Comparison of ENCODE assay signal across 8 cellular contexts in genomic region chr6:144219056-144219685, GRCh38.
DNase-seq lines count a peak whose midpoint lies in the region; ATAC-seq, FAIRE-seq and TF ChIP-seq lines count a peak whose summit lies in the region.

No MANE protein-coding gene starts in this region.

- no peak for TF ChIP-seq POLR2A in endothelial cell of umbilical vein (IDR thresholded peaks at IDR 0.05; ENCODE audit: low read depth, low read length)

- H3K79me2 ChIP-seq in OCI-LY1 (ENCODE audit: insufficient read depth, low read length) (no peaks in the 10 kb centered on the region), endothelial cell of umbilical vein (ENCODE audit: control insufficient read depth, insufficient read depth, low read length) (no peaks in the 10 kb centered on the region)

- peak overlapping the region; percentile 50 for H3K4me3 Mint-ChIP-seq in CD4-positive, alpha-beta T cell
- no peak overlapping the region for H3K4me3 Mint-ChIP-seq in osteocyte (ENCODE audit: unreplicated experiment)

- peaks cover 22% of the 10 kb centered on the region for H3K36me3 Mint-ChIP-seq in CD4-positive, alpha-beta T cell (ENCODE audit: low read depth)
- H3K36me3 Mint-ChIP-seq in osteocyte (ENCODE audit: unreplicated experiment) = no peaks in the 10 kb centered on the region

- no peak overlapping the region for H3K9ac ChIP-seq in OCI-LY1 (ENCODE audit: low read length)
- H3K9ac ChIP-seq in endothelial cell of umbilical vein (replicated peaks; ENCODE audit: extremely low read depth, insufficient read depth, low read length) = no peak overlapping the region

- H3K4me1 ChIP-seq in OCI-LY1 (ENCODE audit: insufficient read depth, low read length, severe bottlenecking) (peaks cover 18% of the 10 kb centered on the region), endothelial cell of umbilical vein (ENCODE audit: control insufficient read depth, extremely low read depth, insufficient read depth, low read length) (peaks cover 14% of the 10 kb centered on the region)

- peaks cover 18% of the 10 kb centered on the region for H3K27me3 Mint-ChIP-seq in CD4-positive, alpha-beta T cell
- no peaks in the 10 kb centered on the region for H3K27me3 Mint-ChIP-seq in osteocyte (ENCODE audit: unreplicated experiment)

- intact Hi-C loops in CD4-positive, alpha-beta T cell (cut with DNase I, micrococcal nuclease) = loop anchor here (1.0 to 10.0 kb wide), 9 partner anchors 114 to 764 kb away; partner anchors contain the start of genes LTV1 (in 2 of the 2), ADAT2 (in 1 of the 2) and PEX3 (in 1 of the 2)
- intact Hi-C loops in endothelial cell of umbilical vein (cut with micrococcal nuclease) = loop anchor here (2.0 kb wide), 1 partner anchor 206 kb away; no protein-coding TSS in a partner anchor

- peak; percentile 82 for FAIRE-seq in endothelial cell of umbilical vein (lab: Jason Lieb, UNC)

- peak; percentile 71 for TF ChIP-seq CTCF in CD4-positive, alpha-beta T cell (IDR thresholded peaks at IDR 0.05)
- TF ChIP-seq CTCF in OCI-LY1 (IDR thresholded peaks at IDR 0.05; ENCODE audit: low read length) = peak; percentile 64; the same call in 1 of the 2 replicates
- TF ChIP-seq CTCF in endothelial cell of umbilical vein (IDR thresholded peaks at IDR 0.05; ENCODE audit: extremely low read depth in 1 of 2, insufficient read depth in 1 of 2, low read depth in 1 of 2, low read length in 2 of 2) = peak; percentile 39
- TF ChIP-seq CTCF in osteocyte (IDR thresholded peaks at IDR 0.05) = peak; percentile 76

- H3K4me1 Mint-ChIP-seq in CD4-positive, alpha-beta T cell (ENCODE audit: low read depth) = peaks cover 45% of the 10 kb centered on the region
- peaks cover 36% of the 10 kb centered on the region for H3K4me1 Mint-ChIP-seq in osteocyte (ENCODE audit: unreplicated experiment)

- dilution Hi-C loops in endothelial cell of umbilical vein (cut with MboI; ENCODE audit: extremely low pct_ligation_motif_present, low sequenced_read_pairs) = no loop called here

- H3K9me3 ChIP-seq in CD4-positive, alpha-beta T cell (ENCODE audit: control insufficient read depth, low read length) = no peaks in the 10 kb centered on the region
- H3K9me3 ChIP-seq in OCI-LY1 (ENCODE audit: low read length) (no peaks in the 10 kb centered on the region), endothelial cell of umbilical vein (replicated peaks; ENCODE audit: control insufficient read depth, insufficient read depth, low read length) (no peaks in the 10 kb centered on the region)

- no peaks in the 10 kb centered on the region for H3K9me2 ChIP-seq in OCI-LY1 (ENCODE audit: low read depth, low read length)

- H3K9me1 ChIP-seq in endothelial cell of umbilical vein (replicated peaks; ENCODE audit: control insufficient read depth, extremely low read depth, insufficient read depth, low read length) = no peaks in the 10 kb centered on the region

- H3K36me3 ChIP-seq in OCI-LY1 (ENCODE audit: insufficient read depth, low read length) (no peaks in the 10 kb centered on the region), endothelial cell of umbilical vein (ENCODE audit: control insufficient read depth in 2 of 2, extremely low read depth in 1 of 2, insufficient read depth in 2 of 2, low read length in 2 of 2) (no peaks in the 10 kb centered on the region)

- DNase-seq in CD4-positive, alpha-beta T cell = no peak
- peak; percentile 10 for DNase-seq in GM19240 (ENCODE audit: insufficient read length, low spot score)
- peak; percentile 52 for DNase-seq in endothelial cell of umbilical vein (ENCODE audit: low read depth, low spot score)
- no peak for DNase-seq in osteocyte (ENCODE audit: extremely low spot score, unreplicated experiment)
- no peak for DNase-seq in NCI-H1048 (lab: John Stamatoyannopoulos, UW)

- H3K4me2 ChIP-seq in OCI-LY1 (ENCODE audit: low read length) = no peak overlapping the region
- H3K4me2 ChIP-seq in endothelial cell of umbilical vein (ENCODE audit: insufficient read depth, low read length) = no peak overlapping the region

- no peak overlapping the region for H3K4me3 ChIP-seq in OCI-LY1 (ENCODE audit: low read depth, low read length, poor library complexity, severe bottlenecking)
- H3K4me3 ChIP-seq in endothelial cell of umbilical vein (replicated peaks in 1 of 3; ENCODE audit: insufficient read depth in 1 of 3, low read depth in 1 of 3, low read length in 3 of 3) = no peak overlapping the region

- ATAC-seq in CD4-positive, alpha-beta T cell (ENCODE audit: poor library complexity) = no peak
- ATAC-seq in HG02884 (IDR thresholded peaks at IDR 0.05; ENCODE audit: unreplicated experiment) (no peak), HG03342 (IDR thresholded peaks at IDR 0.05; ENCODE audit: unreplicated experiment) (no peak)

- H3K27ac Mint-ChIP-seq in CD4-positive, alpha-beta T cell = peak overlapping the region; percentile 100
- H3K27ac Mint-ChIP-seq in osteocyte (ENCODE audit: unreplicated experiment) = no peak overlapping the region

- no peak overlapping the region for H3K27ac ChIP-seq in CD4-positive, alpha-beta T cell (ENCODE audit: low read depth, low read length)
- no peak overlapping the region for H3K27ac ChIP-seq in OCI-LY1 (ENCODE audit: low read depth, low read length, poor library complexity, severe bottlenecking)
- no peak overlapping the region for H3K27ac ChIP-seq in endothelial cell of umbilical vein (ENCODE audit: insufficient read depth, low read depth, low read length)

- H4K20me1 ChIP-seq in OCI-LY1 (ENCODE audit: insufficient read depth, low read length) = no peaks in the 10 kb centered on the region
- no peaks in the 10 kb centered on the region for H4K20me1 ChIP-seq in endothelial cell of umbilical vein (replicated peaks; ENCODE audit: control insufficient read depth, extremely low read depth, insufficient read depth, low read length)

- POLR2A ChIA-PET in CD4-positive, alpha-beta T cell (lab: Charles Lee) = interaction anchor here (0.6 to 2.1 kb wide), 4 partner anchors 68 to 279 kb away, joined by 3 to 10 read pairs (median 4); partner anchors contain the start of gene STX11
- POLR2A ChIA-PET in endothelial cell of umbilical vein (lab: Charles Lee) = no interaction called here

- CTCF ChIA-PET in CD4-positive, alpha-beta T cell (lab: Charles Lee) = interaction anchor here (0.9 to 1.6 kb wide), 9 partner anchors 68 to 279 kb away, joined by 3 to 7 read pairs (median 4); partner anchors contain the start of gene STX11
- CTCF ChIA-PET in endothelial cell of umbilical vein (lab: Charles Lee) = interaction anchor here (0.8 to 2.6 kb wide), 30 partner anchors 11 to 644 kb away, joined by 3 to 96 read pairs (median 6); partner anchors contain the start of genes STX11 and UTRN

- peaks cover 2% of the 10 kb centered on the region for H3K9me3 Mint-ChIP-seq in CD4-positive, alpha-beta T cell
- H3K9me3 Mint-ChIP-seq in osteocyte (ENCODE audit: unreplicated experiment) = no peaks in the 10 kb centered on the region

- no peaks in the 10 kb centered on the region for H3K27me3 ChIP-seq in CD4-positive, alpha-beta T cell (ENCODE audit: control insufficient read depth, insufficient read depth, low read length)
- H3K27me3 ChIP-seq in OCI-LY1 (ENCODE audit: insufficient read depth, low read length) = no peaks in the 10 kb centered on the region
- H3K27me3 ChIP-seq in endothelial cell of umbilical vein (ENCODE audit: control insufficient read depth in 2 of 2, insufficient read depth in 2 of 2, low read length in 2 of 2) = no peaks in the 10 kb centered on the region

- H2AFZ ChIP-seq in OCI-LY1 (ENCODE audit: low read length) (no peak overlapping the region), endothelial cell of umbilical vein (ENCODE audit: low read depth, low read length) (no peak overlapping the region)

- BruUV-seq in endothelial cell of umbilical vein (replicated peaks; lab: Mats Ljungman, UMichigan) = no TSS peak

- H3F3A ChIP-seq in OCI-LY1 (ENCODE audit: insufficient read depth, low read length) = no peaks in the 10 kb centered on the region

TF ChIP-seq in endothelial cell of umbilical vein, 7 proteins besides CTCF, POLR2A, EP300 and RAD21:
- TF ChIP-seq GATA2 (IDR thresholded peaks at IDR 0.05; ENCODE audit: insufficient read depth, insufficient read length, low read depth, low read length) = no peak
- TF ChIP-seq JUN (IDR thresholded peaks at IDR 0.05; ENCODE audit: borderline replicate concordance, insufficient read depth, insufficient read length, low read depth) = no peak
- TF ChIP-seq, protein P1, sequence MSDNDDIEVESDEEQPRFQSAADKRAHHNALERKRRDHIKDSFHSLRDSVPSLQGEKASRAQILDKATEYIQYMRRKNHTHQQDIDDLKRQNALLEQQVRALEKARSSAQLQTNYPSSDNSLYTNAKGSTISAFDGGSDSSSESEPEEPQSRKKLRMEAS (IDR thresholded peaks at IDR 0.05; ENCODE audit: insufficient read depth, insufficient read length) = no peak
- no peak for TF ChIP-seq FOS (IDR thresholded peaks at IDR 0.05; ENCODE audit: borderline replicate concordance, insufficient read depth, low read length)
- TF ChIP-seq EZH2 (IDR thresholded peaks at IDR 0.05; ENCODE audit: borderline replicate concordance, low read depth, low read length, severe bottlenecking) = no peak
- no peak for TF ChIP-seq POLR2AphosphoS5 (IDR thresholded peaks at IDR 0.05; ENCODE audit: insufficient read depth, low read depth, low read length)
- TF ChIP-seq MYC (IDR thresholded peaks at IDR 0.05; ENCODE audit: low read depth, low read length) = no peak

Comparison
In these comparisons a context has a peak if more than half of its experiments do, and no peak if none do; other contexts are left out.
1. DNase-seq: peak in GM19240 (single experiment) and endothelial cell of umbilical vein (single experiment); none in CD4-positive, alpha-beta T cell (0 of 10), osteocyte (single experiment) and NCI-H1048 (single experiment).
2. Peak in every context shown above with its lines, with median percentiles within 50 percentile points of each other: CTCF ChIP-seq.